1 cellular context compared by ENCODE assay signal in genomic region chr4:39259571-39260330, GRCh38.
TF ChIP-seq lines count a peak whose summit lies in the region.

No MANE protein-coding gene starts in this region.

TF ChIP-seq in SK-N-SH treated with all-trans-retinoic acid at 6 μM for 48 hours, 23 proteins besides CTCF, POLR2A, EP300 and RAD21 (continued from another document):
- TF ChIP-seq TSHZ2 (CRISPR knock-in tag; IDR thresholded peaks at IDR 0.05): no peak
- TF ChIP-seq PPARA (CRISPR knock-in tag; IDR thresholded peaks at IDR 0.05; ENCODE audit: borderline replicate concordance): no peak
- no peak for TF ChIP-seq GLIS3 (CRISPR knock-in tag; IDR thresholded peaks at IDR 0.05)
